Comparison of ENCODE assay signal across 25 cellular contexts in genomic region chr5:159702301-159702700, GRCh38.
"Had no signal": no experiment of that assay in that cellular context is flagged by ENCODE, and none has a peak within 500 bp of the region (broad histone marks: within the 10 kb centered on the region; RNA-seq: fewer than 3 reads in every experiment).

No MANE protein-coding gene starts in this region.

- H3K9ac ChIP-seq: neural progenitor cell, parathyroid adenoma had no signal

- H3K4me1 ChIP-seq: parathyroid adenoma, psoas muscle, right lobe of liver, sigmoid colon, stomach, thyroid gland, tibial nerve, upper lobe of left lung, vagina had no signal

- ATAC-seq: natural killer cell; psoas muscle; right cardiac atrium; right lobe of liver; stimulated activated effector memory CD8-positive, alpha-beta T cell treated with anti-CD3 and anti-CD28 coated beads, Interleukin-12 subunit alpha, Interleukin-12 subunit beta, amount 100 ng/mL, for 72 hours; stimulated activated naive B cell treated with anti-CD40 and anti-IgM and Interleukin-4, amounts not matched to agents 10 μg/mL and 1 μg/mL and 100 μg/mL, for 72 hours had no signal

- H3K4me2 ChIP-seq: neural progenitor cell had no signal

- H3K27ac ChIP-seq: neural progenitor cell, ovary, parathyroid adenoma, psoas muscle, right lobe of liver, sigmoid colon, stomach, thoracic aorta, thyroid gland, tibial nerve, upper lobe of left lung, vagina had no signal

- H3K79me2 ChIP-seq: parathyroid adenoma had no signal

- H3K36me3 ChIP-seq: neural progenitor cell, ovary, right lobe of liver, sigmoid colon, stomach, thoracic aorta, thyroid gland, tibial nerve, upper lobe of left lung, vagina had no signal

- DNase-seq: natural killer cell; occipital lobe; ovary; posterior cingulate gyrus; psoas muscle; right cardiac atrium; right lobe of liver; sigmoid colon; small intestine; stimulated activated CD4-positive, alpha-beta T cell treated with anti-CD3 and anti-CD28 coated beads, Interleukin-15, amount 100 ng/mL, for 24 hours; stimulated activated CD4-positive, alpha-beta T cell treated with anti-CD3 and anti-CD28 coated beads, Interleukin-2, amount 100 ng/mL, for 24 hours; stimulated activated CD4-positive, alpha-beta T cell treated with anti-CD3 and anti-CD28 coated beads, Interleukin-2, amount 100 ng/mL, for 48 hours; stimulated activated CD4-positive, alpha-beta T cell treated with anti-CD3 and anti-CD28 coated beads, Interleukin-4, amount 100 ng/mL, for 24 hours; stimulated activated naive B cell treated with anti-CD40 and anti-IgM and Interleukin-4, amounts not matched to agents 10 μg/mL and 1 μg/mL and 100 μg/mL, for 72 hours; stimulated activated naive CD4-positive, alpha-beta T cell treated with Interleukin-2 at 50 U/mL for 16 hours; stomach; thyroid gland; trophoblast cell; upper lobe of left lung had no signal

- H3K27me3 ChIP-seq: neural progenitor cell, ovary, right lobe of liver, sigmoid colon, stomach, thyroid gland, tibial nerve, upper lobe of left lung, vagina had no signal

- H3K9me3 ChIP-seq: ovary, psoas muscle, right lobe of liver, sigmoid colon, stomach, thoracic aorta, thyroid gland, tibial nerve, upper lobe of left lung, vagina had no signal

- H3K4me3 ChIP-seq: neural progenitor cell, ovary, psoas muscle, right lobe of liver, sigmoid colon, stomach, thoracic aorta, thyroid gland, tibial nerve, upper lobe of left lung, vagina had no signal

- H2AFZ ChIP-seq: neural progenitor cell, parathyroid adenoma had no signal
